11 cellular contexts compared by ENCODE assay signal in genomic region chr5:154276932-154277331, GRCh38.
DNase-seq lines count a peak whose midpoint lies in the region; ATAC-seq, FAIRE-seq and TF ChIP-seq lines count a peak whose summit lies in the region.
"Had no signal": no experiment of that assay in that cellular context is flagged by ENCODE, and none has a peak within 500 bp of the region (broad histone marks: within the 10 kb centered on the region; RNA-seq: fewer than 3 reads in every experiment).

No MANE protein-coding gene starts in this region.

- intact Hi-C loops in heart right ventricle (cut with DNase I) = no loop called here

- FAIRE-seq in H54 (lab: Jason Lieb, UNC) (no peak), D721Med (lab: Jason Lieb, UNC) (no peak)

- no peaks in the 10 kb centered on the region for H3K36me3 ChIP-seq in adipocyte (ENCODE audit: control insufficient read depth, insufficient read depth, low read length, severe bottlenecking)
- H3K36me3 ChIP-seq in heart right ventricle = no peaks in the 10 kb centered on the region
- H3K36me3 ChIP-seq: cardiac muscle cell had no signal

- TF ChIP-seq CTCF in heart right ventricle (IDR thresholded peaks at IDR 0.05) = no peak
- no peak for TF ChIP-seq CTCF in D721Med (IDR thresholded peaks at IDR 0.05; ENCODE audit: insufficient read depth, missing control alignments)

- H3K4me3 ChIP-seq in adipocyte (ENCODE audit: low read length) = no peak overlapping the region
- H3K4me3 ChIP-seq in heart right ventricle = no peak overlapping the region
- H3K4me3 ChIP-seq: cardiac muscle cell, spleen had no signal

- H3K4me1 Mint-ChIP-seq in T-helper 2 cell treated with Interferon-gamma antibody and Interleukin-4, amounts not matched to agents 5 μg/mL and 100 μg/mL, for 36 hours (ENCODE audit: low read depth) = peaks cover 44% of the 10 kb centered on the region

- H3K27ac Mint-ChIP-seq in T-helper 2 cell treated with Interferon-gamma antibody and Interleukin-4, amounts not matched to agents 5 μg/mL and 100 μg/mL, for 36 hours = no peak overlapping the region

- DNase-seq in H54 (ENCODE audit: insufficient read length, low spot score) (peak; percentile 10), adipocyte (ENCODE audit: low read depth) (peak; percentile 96), heart right ventricle (peak; percentile 36 to 48), smooth muscle cell of the brain vasculature (ENCODE audit: low read depth, low spot score) (peak; percentile 57), D721Med (ENCODE audit: insufficient read length, low spot score) (no peak)
- DNase-seq in stimulated activated naive CD4-positive, alpha-beta T cell treated with Interleukin-2 at 50 U/mL for 16 hours (lab: John Stamatoyannopoulos, UW) = no peak
- no peak for DNase-seq in T-helper 2 cell treated with Interferon-gamma antibody and Interleukin-4, amounts not matched to agents 5 μg/mL and 100 μg/mL, for 36 hours (ENCODE audit: low spot score)
- DNase-seq in activated naive CD4-positive, alpha-beta T cell treated with anti-CD3 and anti-CD28 coated beads, Interleukin-2, amount 50 U/mL, for 16 hours = no peak
- DNase-seq: activated CD4-positive, CD25-positive, alpha-beta regulatory T cell; spleen had no signal

- no peak for TF ChIP-seq POLR2A in H54 (IDR thresholded peaks at IDR 0.05; ENCODE audit: low read depth, low read length)

- no peaks in the 10 kb centered on the region for H3K27me3 Mint-ChIP-seq in T-helper 2 cell treated with Interferon-gamma antibody and Interleukin-4, amounts not matched to agents 5 μg/mL and 100 μg/mL, for 36 hours (ENCODE audit: low read depth)

- H3K27me3 ChIP-seq in adipocyte (replicated peaks; ENCODE audit: control insufficient read depth, insufficient read depth, low read length) (no peaks in the 10 kb centered on the region), heart right ventricle (no peaks in the 10 kb centered on the region)
- H3K27me3 ChIP-seq: cardiac muscle cell, spleen had no signal

- WGBS in heart right ventricle, 2 donors = 27 to 79% methylated on average over 2 of the region's 2 CpGs

- H3K9me3 Mint-ChIP-seq in T-helper 2 cell treated with Interferon-gamma antibody and Interleukin-4, amounts not matched to agents 5 μg/mL and 100 μg/mL, for 36 hours = peaks cover 5% of the 10 kb centered on the region

- H3K4me1 ChIP-seq in adipocyte (ENCODE audit: control insufficient read depth, insufficient read depth, low read length) = peaks cover 43% of the 10 kb centered on the region
- peaks cover 0 to 43% (median 29%) of the 10 kb centered on the region in 9 donors for H3K4me1 ChIP-seq in heart right ventricle

- H3K36me3 Mint-ChIP-seq in T-helper 2 cell treated with Interferon-gamma antibody and Interleukin-4, amounts not matched to agents 5 μg/mL and 100 μg/mL, for 36 hours (ENCODE audit: low read depth) = peaks cover 6% of the 10 kb centered on the region

- H3K9ac ChIP-seq in adipocyte (ENCODE audit: low read length) = no peak overlapping the region

- ATAC-seq in heart right ventricle = peak; percentile 51 to 85 (median 72)

- H3K4me3 Mint-ChIP-seq in T-helper 2 cell treated with Interferon-gamma antibody and Interleukin-4, amounts not matched to agents 5 μg/mL and 100 μg/mL, for 36 hours = no peak overlapping the region

- peak overlapping the region in 5 of 10 donors; percentile 26 to 66 (median 41) for H3K27ac ChIP-seq in heart right ventricle
- H3K27ac ChIP-seq: cardiac muscle cell, spleen had no signal

- H3K9me3 ChIP-seq in adipocyte (ENCODE audit: control insufficient read depth, low read length) (no peaks in the 10 kb centered on the region), heart right ventricle (no peaks in the 10 kb centered on the region)
- H3K9me3 ChIP-seq: spleen had no signal

Comparison
In these comparisons a context has a peak if more than half of its experiments do, and no peak if none do; other contexts are left out.
1. DNase-seq: peak in H54 (single experiment), adipocyte (single experiment), heart right ventricle (2 of 2) and smooth muscle cell of the brain vasculature (single experiment); none in stimulated activated naive CD4-positive, alpha-beta T cell treated with Interleukin-2 at 50 U/mL for 16 hours (single experiment), D721Med (single experiment), T-helper 2 cell treated with Interferon-gamma antibody and Interleukin-4, amounts not matched to agents 5 μg/mL and 100 μg/mL, for 36 hours (single experiment) and activated naive CD4-positive, alpha-beta T cell treated with anti-CD3 and anti-CD28 coated beads, Interleukin-2, amount 50 U/mL, for 16 hours (single experiment).